ENCODE assay signal across 15 cellular contexts in the genomic region with DNA sequence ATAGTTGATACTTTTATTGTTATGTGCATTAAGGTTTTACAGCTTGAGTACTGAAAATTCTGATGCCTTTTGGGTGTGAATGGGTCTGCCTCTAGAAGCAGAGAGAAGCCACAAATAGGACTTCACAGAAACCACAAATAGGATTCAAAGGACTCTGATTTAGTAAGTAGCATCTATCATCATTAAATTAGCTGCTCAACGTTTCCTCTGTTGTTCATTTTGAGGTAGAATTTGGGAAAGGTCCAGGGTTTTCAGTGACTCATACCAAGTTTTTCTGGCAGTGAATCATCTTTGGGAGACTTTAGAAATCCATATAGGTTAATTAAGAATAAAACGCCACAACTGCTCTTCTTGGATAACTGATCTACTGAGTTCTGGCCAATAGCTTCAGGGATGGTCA.
DNase-seq lines count a peak whose midpoint lies in the region; FAIRE-seq and TF ChIP-seq lines count a peak whose summit lies in the region.
"Had no signal": no experiment of that assay in that cellular context is flagged by ENCODE, and none has a peak within 500 bp of the region (broad histone marks: within the 10 kb centered on the region; RNA-seq: fewer than 3 reads in every experiment).

No MANE protein-coding gene starts in this region.

- H3K9me3 ChIP-seq in AG04450 (ENCODE audit: control insufficient read depth, insufficient read depth, low read length) (no peaks in the 10 kb centered on the region), kidney (ENCODE audit: control insufficient read depth in 1 of 2, low read length in 2 of 2) (no peaks in the 10 kb centered on the region)
- H3K9me3 ChIP-seq: BE2C, neutrophil had no signal

- intact Hi-C loops in kidney (cut with DNase I): no loop called here

- H2BK5ac ChIP-seq in mesendoderm (ENCODE audit: low read length): no peak overlapping the region

- no peaks in the 10 kb centered on the region for H3K79me2 ChIP-seq in mesendoderm (ENCODE audit: control insufficient read depth, insufficient read depth, low read length)

- no peak overlapping the region for H4K5ac ChIP-seq in mesendoderm (ENCODE audit: low read length)

- no peak overlapping the region for H4K8ac ChIP-seq in mesendoderm (ENCODE audit: low read depth, low read length)

- no peak overlapping the region for H2BK120ac ChIP-seq in mesendoderm (ENCODE audit: low read depth, low read length)

- no peak overlapping the region for H3K9ac ChIP-seq in mesendoderm (ENCODE audit: low read length)
- H3K9ac ChIP-seq in kidney (ENCODE audit: low read length in 2 of 2): no peak overlapping the region

- TF ChIP-seq CTCF in AG04450 (IDR thresholded peaks at IDR 0.05; ENCODE audit: low read depth, low read length): no peak
- TF ChIP-seq CTCF in kidney (IDR thresholded peaks at IDR 0.05; ENCODE audit: borderline replicate concordance, extremely low read depth, insufficient read depth): no peak

- WGBS in mesendoderm (ENCODE audit: extremely low coverage, insufficient coverage, low lambda C conversion rate): no CpG with 5 or more reads among the region's 2 CpGs

- FAIRE-seq in kidney (lab: Jason Lieb, UNC): no peak

- no peak overlapping the region for H3K4me2 ChIP-seq in mesendoderm (ENCODE audit: low read length)

- no peak overlapping the region for H3K23ac ChIP-seq in mesendoderm (ENCODE audit: low read length)

- H3K27ac ChIP-seq in AG04450 (ENCODE audit: low read depth, low read length): no peak overlapping the region
- H3K27ac ChIP-seq in mesendoderm (ENCODE audit: low read depth, low read length): no peak overlapping the region
- no peak overlapping the region for H3K27ac ChIP-seq in kidney (ENCODE audit: low read depth in 2 of 2, low read length in 2 of 2)
- H3K27ac ChIP-seq: neutrophil had no signal

- H3K79me1 ChIP-seq in mesendoderm (ENCODE audit: low read length): no peaks in the 10 kb centered on the region

- DNase-seq in AG04450 (ENCODE audit: low read depth, low spot score): peak; percentile 20
- peak; percentile 74 for DNase-seq in HS-5 (ENCODE audit: low read depth)
- peak; percentile 90 for DNase-seq in astrocyte of the hippocampus (ENCODE audit: low read depth, low spot score)
- DNase-seq in hepatic stellate cell (ENCODE audit: low spot score): peak; percentile 3
- DNase-seq in mesendoderm: no peak
- DNase-seq in activated T-cell treated with anti-CD3 and anti-CD28 coated beads, Interleukin-2, amount 50 U/mL, for 48 hours: no peak
- DNase-seq in kidney: no peak
- no peak for DNase-seq in NCI-H345 treated with DMSO at 0.1 percent for 48 hours (lab: John Stamatoyannopoulos, UW; ENCODE audit: unreplicated experiment)
- DNase-seq: activated CD4-positive, alpha-beta T cell treated with anti-CD3 and anti-CD28 coated beads, Interleukin-2, amount 50 U/mL, for 1 hour; activated gamma-delta T cell treated with Interleukin-2 at 50 U/mL for 16 hours; BE2C; Kasumi-1; NCI-H2081; T-cell had no signal

- H3K4me1 ChIP-seq in mesendoderm (ENCODE audit: control insufficient read depth, low read depth, low read length): no peaks in the 10 kb centered on the region
- H3K4me1 ChIP-seq in kidney (ENCODE audit: control insufficient read depth in 1 of 2, insufficient read depth in 1 of 2, low read depth in 1 of 2, low read length in 2 of 2): no peaks in the 10 kb centered on the region
- H3K4me1 ChIP-seq: BE2C had no signal

- no peak overlapping the region for H3K4ac ChIP-seq in mesendoderm (ENCODE audit: low read depth, low read length)

- H3K27me3 ChIP-seq in AG04450 (ENCODE audit: control insufficient read depth, insufficient read depth, low read length) (peaks cover 5% of the 10 kb centered on the region), mesendoderm (ENCODE audit: insufficient read depth, low read length, poor library complexity) (no peaks in the 10 kb centered on the region)
- H3K27me3 ChIP-seq: BE2C, neutrophil had no signal

- CTCF ChIA-PET in AG04450 (lab: Charles Lee): interaction anchor here (0.8 kb wide), 1 partner anchor 167 kb away, joined by 3 read pairs; no protein-coding TSS in a partner anchor

- no peak overlapping the region for H3K4me3 ChIP-seq in AG04450 (ENCODE audit: low read depth, low read length)
- H3K4me3 ChIP-seq in mesendoderm (ENCODE audit: low read length): no peak overlapping the region
- no peak overlapping the region for H3K4me3 ChIP-seq in kidney (ENCODE audit: low read length in 2 of 2)

- POLR2A ChIA-PET in AG04450 (lab: Yijun Ruan, JAX): no interaction called here

- no peak overlapping the region for H2AK5ac ChIP-seq in mesendoderm (ENCODE audit: low read length)

- H3K36me3 ChIP-seq in mesendoderm (ENCODE audit: control insufficient read depth, insufficient read depth, low read length) (no peaks in the 10 kb centered on the region), kidney (ENCODE audit: control insufficient read depth in 1 of 2, insufficient read depth in 2 of 2, low read length in 2 of 2) (no peaks in the 10 kb centered on the region)
- H3K36me3 ChIP-seq: BE2C, neutrophil had no signal

- H3K56ac ChIP-seq in mesendoderm (ENCODE audit: low read length): no peak overlapping the region

- H2BK15ac ChIP-seq in mesendoderm (replicated peaks; ENCODE audit: low read depth): no peak overlapping the region

- no peak overlapping the region for H3K18ac ChIP-seq in mesendoderm (ENCODE audit: low read length)

Comparison
In these comparisons a context has a peak if more than half of its experiments do, and no peak if none do; other contexts are left out.
1. DNase-seq: peak in AG04450 (single experiment), HS-5 (single experiment), astrocyte of the hippocampus (single experiment) and hepatic stellate cell (single experiment); none in mesendoderm (single experiment), activated T-cell treated with anti-CD3 and anti-CD28 coated beads, Interleukin-2, amount 50 U/mL, for 48 hours (0 of 2), kidney (single experiment) and NCI-H345 treated with DMSO at 0.1 percent for 48 hours (single experiment).